ENCODE assay signal across 6 cellular contexts in genomic region chr11:70808686-70809375, GRCh38.
"Had no signal": no experiment of that assay in that cellular context is flagged by ENCODE, and none has a peak within 500 bp of the region (broad histone marks: within the 10 kb centered on the region; RNA-seq: fewer than 3 reads in every experiment).

No MANE protein-coding gene starts in this region.

- H3K9me3 Mint-ChIP-seq: IgD-negative memory B cell had no signal

- DNase-seq: IMR-90, KBM-7, KG1 had no signal

- ATAC-seq: HepG2, K562 had no signal

- H3K36me3 Mint-ChIP-seq: IgD-negative memory B cell had no signal

- H3K4me1 Mint-ChIP-seq: IgD-negative memory B cell had no signal

- H3K4me3 Mint-ChIP-seq: IgD-negative memory B cell had no signal

- H3K27ac Mint-ChIP-seq: IgD-negative memory B cell had no signal
